Comparison of ENCODE assay signal across 8 cellular contexts in the genomic region with DNA sequence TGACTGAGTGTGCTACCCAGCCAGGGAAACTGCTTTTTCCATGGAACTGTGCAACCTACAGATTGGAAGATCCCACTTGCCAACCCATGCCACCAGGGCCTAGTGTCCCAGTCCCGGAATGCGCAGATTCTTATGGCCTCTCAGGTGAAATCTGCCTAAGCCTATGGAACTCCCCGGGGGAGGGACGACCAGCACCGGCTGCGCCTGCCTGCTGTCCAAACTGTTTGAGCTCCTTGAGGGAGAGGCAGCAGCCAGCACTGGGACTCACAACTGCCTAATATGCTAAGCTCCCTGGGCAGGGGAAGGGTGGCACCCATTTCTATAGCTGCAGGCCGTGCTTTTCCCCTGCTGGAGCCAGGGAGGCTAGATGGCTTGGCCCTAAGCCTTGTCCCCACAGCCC.
"Had no signal": no experiment of that assay in that cellular context is flagged by ENCODE, and none has a peak within 500 bp of the region (broad histone marks: within the 10 kb centered on the region; RNA-seq: fewer than 3 reads in every experiment).

No MANE protein-coding gene starts in this region.

- H3K4me3 ChIP-seq: GM12878 had no signal

- DNase-seq: GDM1, GF-D8 had no signal

- ATAC-seq: GM12878 had no signal

- FAIRE-seq: G401.6, GM12878, GM12891, GM12892, GM18507, GM19239 had no signal
